In the genomic region with DNA sequence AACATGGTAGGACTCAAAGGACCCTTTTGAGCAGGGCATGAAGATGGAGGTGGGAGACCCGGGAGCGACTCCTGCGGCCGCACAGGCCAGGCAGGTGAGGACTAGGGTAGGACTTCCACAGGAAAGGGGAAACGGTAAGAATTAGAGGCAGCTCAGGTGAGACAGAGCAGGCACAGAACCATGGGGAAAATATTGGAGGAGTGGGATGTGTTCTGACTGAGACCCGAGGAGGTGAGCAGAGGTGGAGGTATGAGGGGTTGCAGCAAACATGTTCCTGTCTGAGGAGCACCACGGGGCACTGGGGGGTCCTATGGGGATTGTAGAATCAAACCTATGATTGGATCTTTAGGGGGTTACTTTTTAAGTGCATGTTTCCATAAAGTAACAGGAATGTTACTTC, we compare ENCODE assay signal across 11 cellular contexts. TPM values are rescaled to one million over a fixed set of nuclear protein-coding genes. Genes with fewer than 3 reads are reported as not detected.
DNase-seq lines count a peak whose midpoint lies in the region; ATAC-seq, FAIRE-seq and TF ChIP-seq lines count a peak whose summit lies in the region.
"Had no signal": no experiment of that assay in that cellular context is flagged by ENCODE, and none has a peak within 500 bp of the region (broad histone marks: within the 10 kb centered on the region; RNA-seq: fewer than 3 reads in every experiment).

No MANE protein-coding gene starts in this region.

- DNase-seq in activated T-cell treated with anti-CD3 and anti-CD28 coated beads, Interleukin-2, amount 50 U/mL, for 24 hours: peak; percentile 34
- DNase-seq in activated T-cell treated with anti-CD3 and anti-CD28 coated beads, Interleukin-2, amount 50 U/mL, for 1 hour: no peak
- no peak for DNase-seq in HepG2 (ENCODE audit: low spot score)
- no peak for DNase-seq in thoracic aorta (ENCODE audit: low spot score)
- DNase-seq in NCI-H2227 (lab: John Stamatoyannopoulos, UW; ENCODE audit: unreplicated experiment): no peak
- no peak for DNase-seq in NCI-H146 (lab: John Stamatoyannopoulos, UW)
- no peak for DNase-seq in NCI-H146 treated with DMSO at 0.1 percent for 48 hours (lab: John Stamatoyannopoulos, UW; ENCODE audit: unreplicated experiment)
- DNase-seq: left ventricle myocardium superior, NCI-H1048, SHP77 treated with DMSO at 0.1 percent for 48 hours had no signal

- peak overlapping the region; percentile 83 for H3K4me3 Mint-ChIP-seq in activated T-cell treated with anti-CD3 and anti-CD28 coated beads, Interleukin-2, amount 50 U/mL, for 24 hours
- H3K4me3 Mint-ChIP-seq in activated naive CD8-positive, alpha-beta T cell: peak overlapping the region; percentile 95

- TF ChIP-seq POLR2A in HepG2 (IDR thresholded peaks at IDR 0.05; ENCODE audit: insufficient read depth in 1 of 2, low read depth in 2 of 2, low read length in 2 of 2): no peak

- TF ChIP-seq EP300 in HepG2 (IDR thresholded peaks at IDR 0.05; ENCODE audit: low read depth in 2 of 2, low read length in 2 of 2) (no peak), HepG2 (CRISPR knock-in tag; IDR thresholded peaks at IDR 0.05; ENCODE audit: borderline replicate concordance) (no peak)

- peak overlapping the region; percentile 95 for H3K27ac ChIP-seq in HepG2 (ENCODE audit: extremely low read length, insufficient read depth, low read length)
- peak overlapping the region; percentile 91 to 93 for H3K27ac ChIP-seq in thoracic aorta

- peaks cover 88% of the 10 kb centered on the region for H3K4me1 Mint-ChIP-seq in activated T-cell treated with anti-CD3 and anti-CD28 coated beads, Interleukin-2, amount 50 U/mL, for 24 hours (ENCODE audit: low read depth)
- H3K4me1 Mint-ChIP-seq in activated naive CD8-positive, alpha-beta T cell (ENCODE audit: low read depth): peaks cover 86% of the 10 kb centered on the region

- H3K9me3 Mint-ChIP-seq in activated T-cell treated with anti-CD3 and anti-CD28 coated beads, Interleukin-2, amount 50 U/mL, for 24 hours: no peaks in the 10 kb centered on the region
- no peaks in the 10 kb centered on the region for H3K9me3 Mint-ChIP-seq in activated naive CD8-positive, alpha-beta T cell (ENCODE audit: low read depth)

- no peak for FAIRE-seq in HepG2 (lab: Jason Lieb, UNC)

- peak overlapping the region in 2 of 3 experiments; percentile 51 to 79; a peak in 1 of 6 replicates for H3K4me3 ChIP-seq in HepG2 (replicated peaks in 1 of 3; ENCODE audit: insufficient read depth in 1 of 3, low read depth in 2 of 3, low read length in 3 of 3)
- no peak overlapping the region for H3K4me3 ChIP-seq in thoracic aorta

- H3K27me3 ChIP-seq in HepG2 (ENCODE audit: control insufficient read depth in 1 of 2, insufficient read depth in 2 of 2, low read length in 2 of 2): no peaks in the 10 kb centered on the region
- no peaks in the 10 kb centered on the region for H3K27me3 ChIP-seq in thoracic aorta (replicated peaks; ENCODE audit: insufficient read depth)

- H3K27ac Mint-ChIP-seq in activated T-cell treated with anti-CD3 and anti-CD28 coated beads, Interleukin-2, amount 50 U/mL, for 24 hours: peak overlapping the region; percentile 99
- H3K27ac Mint-ChIP-seq in activated naive CD8-positive, alpha-beta T cell: peak overlapping the region; percentile 98

- H4K20me1 ChIP-seq in HepG2 (ENCODE audit: insufficient read depth, low read length): no peaks in the 10 kb centered on the region

- no peak overlapping the region for H2AFZ ChIP-seq in HepG2 (ENCODE audit: low read length)

- no peak for TF ChIP-seq RAD21 in HepG2 (CRISPR knock-in tag; IDR thresholded peaks at IDR 0.05)

- BruUV-seq in HepG2 (replicated peaks; lab: Mats Ljungman, UMichigan): no TSS peak

- H3K4me2 ChIP-seq in HepG2 (ENCODE audit: low read depth, low read length): peak overlapping the region; percentile 89

- CTCF ChIA-PET in HepG2 (lab: Yijun Ruan, JAX; ENCODE audit: low intra/inter-chr PET ratio, low total read pairs): no interaction called here

- WGBS in HepG2 (ENCODE audit: low lambda C conversion rate): 58% methylated on average over 7 of the region's 7 CpGs

- intact Hi-C loops in HepG2 (cut with micrococcal nuclease; ENCODE audit: unreplicated experiment): no loop called here

- H3K36me3 ChIP-seq in HepG2 (replicated peaks in 1 of 2; ENCODE audit: control insufficient read depth in 1 of 2, insufficient read depth in 2 of 2, low read length in 2 of 2): peaks cover 2 to 5% of the 10 kb centered on the region in 2 experiments; a peak in 3 of 5 replicates
- H3K36me3 ChIP-seq in thoracic aorta: peaks cover 3% of the 10 kb centered on the region

- TF ChIP-seq CTCF in HepG2 (CRISPR knock-in tag; IDR thresholded peaks at IDR 0.05) (no peak), thoracic aorta (IDR thresholded peaks at IDR 0.05) (no peak)

- H3K9me3 ChIP-seq in HepG2 (ENCODE audit: low read length): no peaks in the 10 kb centered on the region
- no peaks in the 10 kb centered on the region for H3K9me3 ChIP-seq in thoracic aorta

- no peaks in the 10 kb centered on the region for H3K79me2 ChIP-seq in HepG2 (ENCODE audit: insufficient read depth, low read length)

- POLR2A ChIA-PET in HepG2 (lab: Yijun Ruan, JAX): interaction anchor here (0.8 to 1.9 kb wide), 3 partner anchors 16 to 23 kb away, joined by 3 to 47 read pairs (median 19); a partner anchor contains a TSS

- in situ Hi-C loops in HepG2 (cut with HindIII; ENCODE audit: extremely low pct_ligation_motif_present, low pct_unique_long_range_greater_than_20kb): no loop called here

- peak overlapping the region; percentile 82; the same call in 1 of the 2 replicates for H3K9ac ChIP-seq in HepG2 (ENCODE audit: insufficient read depth, low read depth, low read length)

- ATAC-seq in HepG2 (no peak), thoracic aorta (ENCODE audit: insufficient number of reproducible peaks, low FRiP score, low read depth) (no peak)

- H3K36me3 Mint-ChIP-seq in activated T-cell treated with anti-CD3 and anti-CD28 coated beads, Interleukin-2, amount 50 U/mL, for 24 hours (ENCODE audit: low read depth): peaks cover 77% of the 10 kb centered on the region
- H3K36me3 Mint-ChIP-seq in activated naive CD8-positive, alpha-beta T cell: peaks cover 21% of the 10 kb centered on the region

- H3K4me1 ChIP-seq in HepG2 (ENCODE audit: insufficient read depth, low read length) (peaks cover 45% of the 10 kb centered on the region), thoracic aorta (ENCODE audit: control insufficient read depth in 1 of 2, low read depth in 2 of 2) (peaks cover 6 to 23% of the 10 kb centered on the region in 2 donors)

- H3K27me3 Mint-ChIP-seq in activated T-cell treated with anti-CD3 and anti-CD28 coated beads, Interleukin-2, amount 50 U/mL, for 24 hours: no peaks in the 10 kb centered on the region
- no peaks in the 10 kb centered on the region for H3K27me3 Mint-ChIP-seq in activated naive CD8-positive, alpha-beta T cell

RNA-seq across cellular contexts. Expression of a gene that starts 1.4 kb away (rescaled TPM):
- total RNA-seq in HepG2 (2016; rRNA removed; fragmentation: Illumina TruSeq; extraction: Trizol): 6.3 and 10.5 TPM in 2 replicates
- 2.6 and 5.4 TPM in 2 replicates for total RNA-seq in HepG2 (2016; cell fraction: cytosol; rRNA removed; fragmentation: Illumina TruSeq; extraction: Trizol; ENCODE audit: low read depth)
- 6.8 and 9.8 TPM in 2 replicates for total RNA-seq in HepG2 (2016; cell fraction: insoluble cytoplasmic fraction; rRNA removed; fragmentation: Illumina TruSeq; extraction: Trizol)
- total RNA-seq in HepG2 (2016; cell fraction: membrane; rRNA removed; fragmentation: Illumina TruSeq; extraction: Trizol): 4.6 and 7.7 TPM in 2 replicates
- total RNA-seq in HepG2 (2016; cell fraction: nucleus; rRNA removed; fragmentation: Illumina TruSeq; extraction: Trizol): 2.0 and 3.7 TPM in 2 replicates
- 31.5 and 50.8 TPM in 2 replicates for polyA plus RNA-seq in HepG2 (2011; rRNA removed)
- 31.2 and 32.1 TPM in 2 replicates for polyA plus RNA-seq in HepG2 (2011; cell fraction: cytosol; rRNA removed)
- 14.5 and 18.2 TPM in 2 replicates for polyA plus RNA-seq in HepG2 (2011; cell fraction: nucleus; rRNA removed)
- 11.6 and 19.0 TPM in 2 replicates for polyA plus RNA-seq in HepG2 (2012)
- polyA plus RNA-seq in HepG2 (2016; cell fraction: cytosol; fragmentation: Illumina TruSeq; extraction: Trizol; ENCODE audit: low read depth): 6.6 and 8.5 TPM in 2 replicates
- 9.0 and 9.8 TPM in 2 replicates for polyA plus RNA-seq in HepG2 (2016; cell fraction: insoluble cytoplasmic fraction; fragmentation: Illumina TruSeq; extraction: Trizol; ENCODE audit: low read depth)
- 5.9 and 6.2 TPM in 2 replicates for polyA plus RNA-seq in HepG2 (2016; cell fraction: membrane; fragmentation: Illumina TruSeq; extraction: Trizol; ENCODE audit: low read depth)
- 5.4 and 6.8 TPM in 2 replicates for polyA plus RNA-seq in HepG2 (2016; cell fraction: nucleus; fragmentation: Illumina TruSeq; extraction: Trizol; ENCODE audit: insufficient read depth, low read depth)
- 3.8 and 11.4 TPM in 2 replicates for polyA minus RNA-seq in HepG2 (2011; rRNA and poly(A)+ RNA removed; ENCODE audit: low replicate concordance)
- polyA minus RNA-seq in HepG2 (2011; cell fraction: cytosol; rRNA and poly(A)+ RNA removed): 5.5 and 6.9 TPM in 2 replicates
- 8.8 and 9.0 TPM in 2 replicates for polyA minus RNA-seq in HepG2 (2011; cell fraction: nucleus; rRNA and poly(A)+ RNA removed)
- 10 to 100 TPM; 16.2 to 32.1 TPM for total RNA-seq in thoracic aorta

RNA-seq across cellular contexts. Expression of a gene that starts 16.3 kb away (rescaled TPM):
- total RNA-seq in HepG2 (2016; rRNA removed; fragmentation: Illumina TruSeq; extraction: Trizol) (115 and 118 TPM in 2 replicates), thoracic aorta (10 to 100 TPM; 36.0 to 36.3 TPM)
- total RNA-seq in HepG2 (2016; cell fraction: cytosol; rRNA removed; fragmentation: Illumina TruSeq; extraction: Trizol; ENCODE audit: low read depth): 24.6 and 27.1 TPM in 2 replicates
- total RNA-seq in HepG2 (2016; cell fraction: insoluble cytoplasmic fraction; rRNA removed; fragmentation: Illumina TruSeq; extraction: Trizol): 110 and 117 TPM in 2 replicates
- total RNA-seq in HepG2 (2016; cell fraction: membrane; rRNA removed; fragmentation: Illumina TruSeq; extraction: Trizol): 71.0 and 75.9 TPM in 2 replicates
- total RNA-seq in HepG2 (2016; cell fraction: nucleus; rRNA removed; fragmentation: Illumina TruSeq; extraction: Trizol): 82.3 and 94.1 TPM in 2 replicates
- polyA plus RNA-seq in HepG2 (2011; rRNA removed): 51.3 and 55.2 TPM in 2 replicates
- 39.7 and 48.8 TPM in 2 replicates for polyA plus RNA-seq in HepG2 (2011; cell fraction: cytosol; rRNA removed)
- 115 and 142 TPM in 2 replicates for polyA plus RNA-seq in HepG2 (2011; cell fraction: nucleus; rRNA removed)
- 26.8 and 40.4 TPM in 2 replicates for polyA plus RNA-seq in HepG2 (2012)
- 11.0 and 11.5 TPM in 2 replicates for polyA plus RNA-seq in HepG2 (2016; cell fraction: cytosol; fragmentation: Illumina TruSeq; extraction: Trizol; ENCODE audit: low read depth)
- polyA plus RNA-seq in HepG2 (2016; cell fraction: insoluble cytoplasmic fraction; fragmentation: Illumina TruSeq; extraction: Trizol; ENCODE audit: low read depth): 70.1 and 79.0 TPM in 2 replicates
- polyA plus RNA-seq in HepG2 (2016; cell fraction: membrane; fragmentation: Illumina TruSeq; extraction: Trizol; ENCODE audit: low read depth): 28.4 and 28.6 TPM in 2 replicates
- polyA plus RNA-seq in HepG2 (2016; cell fraction: nucleus; fragmentation: Illumina TruSeq; extraction: Trizol; ENCODE audit: insufficient read depth, low read depth): 90.9 and 95.3 TPM in 2 replicates
- polyA minus RNA-seq in HepG2 (2011; rRNA and poly(A)+ RNA removed; ENCODE audit: low replicate concordance): 70.6 and 173 TPM in 2 replicates
- 44.6 and 50.4 TPM in 2 replicates for polyA minus RNA-seq in HepG2 (2011; cell fraction: cytosol; rRNA and poly(A)+ RNA removed)
- polyA minus RNA-seq in HepG2 (2011; cell fraction: nucleus; rRNA and poly(A)+ RNA removed): 117 and 130 TPM in 2 replicates
